25 cellular contexts compared by ENCODE assay signal in the genomic region with DNA sequence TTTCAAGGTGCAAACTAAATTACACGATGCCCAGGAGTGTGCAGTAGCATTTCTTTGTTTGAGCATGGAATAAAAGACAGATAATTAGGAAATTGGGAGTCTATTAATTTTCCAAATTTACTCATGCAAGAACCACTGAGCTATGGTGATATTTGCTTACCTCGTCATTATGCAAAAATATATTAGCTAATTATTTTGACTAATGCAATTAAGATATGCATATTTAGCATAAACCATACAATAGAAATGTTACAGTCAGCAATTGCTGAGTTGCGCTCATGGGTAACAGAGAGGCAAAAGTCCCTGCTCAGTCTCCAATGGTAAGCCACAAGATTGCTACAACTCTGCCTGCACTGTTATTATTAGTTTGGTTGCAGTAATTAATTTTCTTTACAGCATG.
DNase-seq lines count a peak whose midpoint lies in the region; ATAC-seq, FAIRE-seq and TF ChIP-seq lines count a peak whose summit lies in the region.
"Had no signal": no experiment of that assay in that cellular context is flagged by ENCODE, and none has a peak within 500 bp of the region (broad histone marks: within the 10 kb centered on the region; RNA-seq: fewer than 3 reads in every experiment).

No MANE protein-coding gene starts in this region.

- H3K9ac ChIP-seq in IMR-90 (ENCODE audit: low read depth, low read length): no peak overlapping the region
- H3K9ac ChIP-seq in H1 (replicated peaks in 1 of 4; ENCODE audit: extremely low read depth in 1 of 4, low read depth in 3 of 4, low read length in 3 of 4): no peak overlapping the region
- H3K9ac ChIP-seq: BLaER1 had no signal

- H2BK20ac ChIP-seq in IMR-90 (ENCODE audit: low read depth, low read length) (no peak overlapping the region), H1 (ENCODE audit: low read length) (no peak overlapping the region)

- H3K79me1 ChIP-seq in IMR-90 (ENCODE audit: low read depth in 1 of 2, low read length in 2 of 2): no peaks in the 10 kb centered on the region
- H3K79me1 ChIP-seq in H1 (ENCODE audit: low read depth, low read length): no peaks in the 10 kb centered on the region

- H4K8ac ChIP-seq in IMR-90 (ENCODE audit: low read depth in 2 of 2, low read length in 2 of 2) (no peak overlapping the region), H1 (ENCODE audit: extremely low read depth, insufficient read depth, low read length) (no peak overlapping the region)

- H3K79me2 ChIP-seq in H1 (ENCODE audit: control insufficient read depth in 1 of 2, insufficient read depth in 2 of 2, low read length in 2 of 2): no peaks in the 10 kb centered on the region

- H3K4me1 ChIP-seq in A549: peaks cover 14% of the 10 kb centered on the region
- no peaks in the 10 kb centered on the region for H3K4me1 ChIP-seq in IMR-90 (ENCODE audit: control insufficient read depth, insufficient read depth, low read length)
- H3K4me1 ChIP-seq in H1 (replicated peaks in 1 of 4; ENCODE audit: control insufficient read depth in 3 of 4, insufficient read depth in 4 of 4, low read length in 3 of 4): no peaks in the 10 kb centered on the region
- peaks cover 6% of the 10 kb centered on the region for H3K4me1 ChIP-seq in A673 (ENCODE audit: insufficient read depth, low read length, poor library complexity, severe bottlenecking)
- H3K4me1 ChIP-seq: BE2C had no signal

- H3K18ac ChIP-seq in IMR-90 (ENCODE audit: low read depth, low read length) (no peak overlapping the region), H1 (ENCODE audit: extremely low read depth, low read length) (no peak overlapping the region)

- H3K56ac ChIP-seq in IMR-90 (ENCODE audit: extremely low read depth, insufficient read depth, low read length): no peak overlapping the region
- H3K56ac ChIP-seq in H1 (replicated peaks; ENCODE audit: insufficient read length, low read depth, low read length): no peak overlapping the region

- dilution Hi-C loops in IMR-90 (cut with HindIII; ENCODE audit: low sequenced_read_pairs, unreplicated experiment): no loop called here

- no peak overlapping the region for H3K14ac ChIP-seq in IMR-90 (replicated peaks; ENCODE audit: low read depth, low read length)
- no peak overlapping the region for H3K14ac ChIP-seq in H1 (ENCODE audit: insufficient read length)

- POLR2A ChIA-PET in A549 (lab: Yijun Ruan, JAX): no interaction called here
- POLR2A ChIA-PET in IMR-90 (lab: Charles Lee; ENCODE audit: unreplicated experiment): no interaction called here
- POLR2A ChIA-PET in H1 (lab: Charles Lee; ENCODE audit: partially characterized antibody): no interaction called here
- POLR2A ChIA-PET in A673 (lab: Charles Lee; ENCODE audit: low non-redundant PET): no interaction called here

- FAIRE-seq in A549 (lab: Jason Lieb, UNC) (no peak), H1 (lab: Jason Lieb, UNC) (no peak)
- FAIRE-seq: A204.1, GM12878, GM12892, GM18507 had no signal

- H4K20me1 ChIP-seq in IMR-90 (ENCODE audit: insufficient read depth, low read length) (no peaks in the 10 kb centered on the region), H1 (replicated peaks in 1 of 2; ENCODE audit: control insufficient read depth in 1 of 2, insufficient read depth in 2 of 2, low read length in 2 of 2) (no peaks in the 10 kb centered on the region)
- H4K20me1 ChIP-seq: BLaER1 had no signal

- H2BK120ac ChIP-seq in IMR-90 (ENCODE audit: low read depth, low read length): no peak overlapping the region
- no peak overlapping the region for H2BK120ac ChIP-seq in H1 (replicated peaks; ENCODE audit: low read depth, low read length)

- H2AK9ac ChIP-seq in IMR-90 (replicated peaks; ENCODE audit: low read depth, low read length, poor library complexity): no peak overlapping the region

- DNase-seq in A549 (ENCODE audit: low read depth in 1 of 2, low spot score in 1 of 2): no peak
- DNase-seq in IMR-90: no peak
- no peak for DNase-seq in H1 (ENCODE audit: low read depth in 1 of 2, low spot score in 2 of 2)
- no peak for DNase-seq in NCI-H2171 treated with DMSO at 0.1 percent for 48 hours (lab: John Stamatoyannopoulos, UW)
- DNase-seq in A673 (ENCODE audit: low spot score): no peak
- DNase-seq: 8988T; ACHN; BE2C; C1 segment of cervical spinal cord; CD4-positive, alpha-beta memory T cell; CD4-positive, CD25-positive, alpha-beta regulatory T cell; CD8-positive, alpha-beta memory T cell; COR-L47; DMS 273 treated with DMSO at 0.1 percent for 48 hours; DMS153; DMS53; DMS79; DND-41; EL; GDM1 had no signal

- H3K9me3 ChIP-seq in A549 (no peaks in the 10 kb centered on the region), IMR-90 (ENCODE audit: control insufficient read depth, insufficient read depth, low read length) (no peaks in the 10 kb centered on the region), H1 (ENCODE audit: insufficient read depth in 2 of 2, low read depth in 1 of 2, low read length in 1 of 2) (no peaks in the 10 kb centered on the region), A673 (ENCODE audit: low read depth, low read length, poor library complexity, severe bottlenecking) (no peaks in the 10 kb centered on the region)
- H3K9me3 ChIP-seq: BE2C had no signal

- H3K4ac ChIP-seq in IMR-90 (ENCODE audit: low read depth, low read length) (no peak overlapping the region), H1 (replicated peaks; ENCODE audit: insufficient read length, low read depth, low read length) (no peak overlapping the region)

- H3K23ac ChIP-seq in IMR-90 (ENCODE audit: low read depth, low read length) (no peak overlapping the region), H1 (ENCODE audit: insufficient read length) (no peak overlapping the region)

- no peak overlapping the region for H2BK5ac ChIP-seq in IMR-90 (ENCODE audit: low read depth, low read length, poor library complexity, severe bottlenecking)
- no peak overlapping the region for H2BK5ac ChIP-seq in H1 (ENCODE audit: low read depth, low read length)

- H2BK15ac ChIP-seq in IMR-90 (ENCODE audit: low read depth, low read length) (no peak overlapping the region), H1 (ENCODE audit: low read length) (no peak overlapping the region)

- intact Hi-C loops in IMR-90 (cut with micrococcal nuclease): loop anchor here (5.0 kb wide), 1 partner anchor 429 kb away; no protein-coding TSS in a partner anchor
- intact Hi-C loops in A673 (cut with micrococcal nuclease; ENCODE audit: unreplicated experiment): no loop called here

- H3K27ac ChIP-seq in A549: no peak overlapping the region
- H3K27ac ChIP-seq in IMR-90 (ENCODE audit: insufficient read depth, low read length): no peak overlapping the region
- H3K27ac ChIP-seq in H1 (ENCODE audit: low read depth, low read length): no peak overlapping the region
- no peak overlapping the region for H3K27ac ChIP-seq in A673 (ENCODE audit: low read depth, low read length, poor library complexity, severe bottlenecking)
- H3K27ac ChIP-seq: BLaER1 had no signal

- 0 out of 2 replicates have a peak, but pooled peaks cover 2% of the 10 kb centered on the region for H3K9me1 ChIP-seq in IMR-90 (ENCODE audit: insufficient read depth, low read length)

- in situ Hi-C loops in IMR-90 (cut with MboI; ENCODE audit: low sequenced_read_pairs): no loop called here

- H3K36me3 ChIP-seq in IMR-90 (ENCODE audit: control insufficient read depth, insufficient read depth, low read length): no peaks in the 10 kb centered on the region
- no peaks in the 10 kb centered on the region for H3K36me3 ChIP-seq in H1 (ENCODE audit: control insufficient read depth in 2 of 4, insufficient read depth in 4 of 4, low read length in 3 of 4)
- no peaks in the 10 kb centered on the region for H3K36me3 ChIP-seq in A673 (ENCODE audit: insufficient read depth, low read length, poor library complexity, severe bottlenecking)
- H3K36me3 ChIP-seq: BE2C, BLaER1 had no signal

- ATAC-seq in A549 (no peak), IMR-90 (ENCODE audit: low read depth) (no peak)
- ATAC-seq: GM12878 had no signal

- no peak overlapping the region for H2BK12ac ChIP-seq in H1 (ENCODE audit: low read depth, low read length)

- 67% methylated on average over 3 of the region's 3 CpGs for WGBS in A549 (ENCODE audit: missing lambda C conversion rate)
- no CpG with 5 or more reads among the region's 3 CpGs for WGBS in IMR-90 (ENCODE audit: extremely low coverage in 2 of 2, insufficient read length in 1 of 2), 2 experiments
- WGBS in H1 (ENCODE audit: extremely low coverage in 1 of 2, insufficient coverage in 1 of 2, insufficient read length in 1 of 2, insufficient replicate concordance in 2 of 2, low coverage in 1 of 2, low lambda C conversion rate in 2 of 2, missing lambda C conversion rate in 1 of 2), 2 experiments: 92% methylated on average over 3 of the region's 3 CpGs; no CpG with 5 or more reads in 1 of the 2 experiments

- TF ChIP-seq RAD21 in A549 (conservative IDR thresholded peaks at IDR 0.05 in 1 of 2, IDR thresholded peaks at IDR 0.05 in 1 of 2): no peak
- no peak for TF ChIP-seq RAD21 in IMR-90 (IDR thresholded peaks at IDR 0.05; ENCODE audit: low read length)
- no peak for TF ChIP-seq RAD21 in H1 (IDR thresholded peaks at IDR 0.05 in 1 of 2, conservative IDR thresholded peaks at IDR 0.05 in 1 of 2; ENCODE audit: low read depth in 2 of 2, low read length in 2 of 2)

- no peaks in the 10 kb centered on the region for H3K23me2 ChIP-seq in H1 (ENCODE audit: low read depth, low read length)

- TF ChIP-seq CTCF in A549 (IDR thresholded peaks at IDR 0.05) (no peak), IMR-90 (conservative IDR thresholded peaks at IDR 0.05; ENCODE audit: low read depth, low read length) (no peak), H1 (IDR thresholded peaks at IDR 0.05; ENCODE audit: control extremely low read depth in 1 of 3, insufficient read depth in 1 of 3, low read depth in 1 of 3, low read length in 3 of 3) (no peak), A673 (conservative IDR thresholded peaks at IDR 0.05; ENCODE audit: low read depth, low read length) (no peak)

- H2AFZ ChIP-seq in IMR-90 (replicated peaks; ENCODE audit: low read length, poor library complexity) (no peak overlapping the region), H1 (ENCODE audit: low read length) (no peak overlapping the region)

- H3K4me2 ChIP-seq in A549: no peak overlapping the region
- H3K4me2 ChIP-seq in IMR-90 (ENCODE audit: low read depth, low read length): no peak overlapping the region
- H3K4me2 ChIP-seq in H1 (ENCODE audit: insufficient read depth in 1 of 2, low read depth in 2 of 2, low read length in 2 of 2): no peak overlapping the region

- TF ChIP-seq POLR2A in A549 (IDR thresholded peaks at IDR 0.05; ENCODE audit: low read length): no peak
- no peak for TF ChIP-seq POLR2A in IMR-90 (IDR thresholded peaks at IDR 0.05; ENCODE audit: low read depth, low read length)
- TF ChIP-seq POLR2A in H1 (IDR thresholded peaks at IDR 0.05; ENCODE audit: control extremely low read depth in 1 of 2, low read depth in 2 of 2, low read length in 2 of 2): no peak

- H4K5ac ChIP-seq in IMR-90 (ENCODE audit: low read depth, low read length): no peak overlapping the region
- H4K5ac ChIP-seq in H1 (ENCODE audit: insufficient read length, low read depth, low read length): no peak overlapping the region

- no peaks in the 10 kb centered on the region for H3K27me3 ChIP-seq in IMR-90 (ENCODE audit: control insufficient read depth, insufficient read depth, low read length)
- no peaks in the 10 kb centered on the region for H3K27me3 ChIP-seq in H1 (replicated peaks in 1 of 4; ENCODE audit: control insufficient read depth in 3 of 4, extremely low read depth in 1 of 4, insufficient read depth in 3 of 4, low read length in 3 of 4)
- no peaks in the 10 kb centered on the region for H3K27me3 ChIP-seq in A673 (replicated peaks; ENCODE audit: insufficient read depth, low read depth, low read length, poor library complexity)
- H3K27me3 ChIP-seq: BE2C, BLaER1 had no signal

- CTCF ChIA-PET in A549 (lab: Yijun Ruan, JAX): interaction anchor here (1.6 kb wide), 1 partner anchor 8 kb away, joined by 4 read pairs; no protein-coding TSS in a partner anchor
- CTCF ChIA-PET in IMR-90 (lab: Yijun Ruan, JAX): interaction anchor here (0.6 kb wide), 1 partner anchor 568 kb away, joined by 4 read pairs; no protein-coding TSS in a partner anchor
- CTCF ChIA-PET in H1 (lab: Charles Lee; ENCODE audit: partially characterized antibody): interaction anchor here (0.8 to 1.1 kb wide), 3 partner anchors 18 to 1113 kb away, joined by 3 to 4 read pairs (median 3); no protein-coding TSS in a partner anchor
- CTCF ChIA-PET in A673 (lab: Charles Lee): no interaction called here

- no TSS peak for BruUV-seq in IMR-90 (replicated peaks; lab: Mats Ljungman, UMichigan)
- no TSS peak for BruUV-seq in A673 (replicated peaks; lab: Mats Ljungman, UMichigan)

- H4K91ac ChIP-seq in IMR-90 (ENCODE audit: insufficient read depth, low read depth, low read length): no peak overlapping the region
- H4K91ac ChIP-seq in H1 (replicated peaks; ENCODE audit: insufficient read length, low read length): no peak overlapping the region

- H2AK5ac ChIP-seq in IMR-90 (ENCODE audit: low read depth, low read length) (no peak overlapping the region), H1 (ENCODE audit: low read depth, low read length) (no peak overlapping the region)

- H3K4me3 ChIP-seq in A549: no peak overlapping the region
- no peak overlapping the region for H3K4me3 ChIP-seq in IMR-90 (ENCODE audit: insufficient read depth, low read depth, low read length)
- no peak overlapping the region for H3K4me3 ChIP-seq in H1 (ENCODE audit: extremely low read depth in 1 of 4, insufficient read depth in 2 of 4, low read depth in 3 of 4, low read length in 4 of 4)
- H3K4me3 ChIP-seq in A673 (ENCODE audit: low read depth, low read length, poor library complexity, severe bottlenecking): no peak overlapping the region
- H3K4me3 ChIP-seq: BLaER1, GM12878 had no signal

- TF ChIP-seq EP300 in A549 (IDR thresholded peaks at IDR 0.05): no peak
- TF ChIP-seq EP300 in H1 (IDR thresholded peaks at IDR 0.05; ENCODE audit: borderline replicate concordance in 1 of 2, low read depth in 2 of 2, low read length in 2 of 2): no peak
